ENCODE assay signal across 26 cellular contexts in the genomic region with DNA sequence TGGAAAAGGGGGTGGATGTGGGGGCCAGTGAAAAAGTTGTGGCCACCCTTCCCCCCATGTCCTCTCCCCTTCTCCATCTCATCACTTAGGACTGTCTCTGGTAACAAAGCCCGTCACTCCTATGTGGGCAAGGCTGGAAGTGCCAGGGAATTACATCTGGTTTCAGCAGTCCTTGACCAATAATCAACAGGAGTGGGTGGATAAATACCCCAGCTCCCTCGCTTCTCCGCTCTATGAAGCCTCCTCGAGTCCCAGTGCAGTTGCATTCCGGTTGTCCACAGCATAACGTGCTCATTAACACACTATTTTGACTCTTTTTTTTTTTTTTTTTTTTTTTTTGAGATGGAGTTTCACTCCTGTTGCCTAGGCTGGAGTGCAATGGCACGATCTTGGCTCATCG. TPM values are rescaled to one million over a fixed set of nuclear protein-coding genes. Genes with fewer than 3 reads are reported as not detected.
"Had no signal": no experiment of that assay in that cellular context is flagged by ENCODE, and none has a peak within 500 bp of the region (broad histone marks: within the 10 kb centered on the region; RNA-seq: fewer than 3 reads in every experiment).

No MANE protein-coding gene starts in this region.

- H3K9me3 Mint-ChIP-seq: immature natural killer cell; naive thymus-derived CD8-positive, alpha-beta T cell; stimulated activated naive B cell treated with anti-CD40 and anti-IgM and Interleukin-4, amounts not matched to agents 10 μg/mL and 1 μg/mL and 100 μg/mL, for 72 hours had no signal

- H3K4me3 Mint-ChIP-seq: immature natural killer cell; naive thymus-derived CD8-positive, alpha-beta T cell; stimulated activated naive B cell treated with anti-CD40 and anti-IgM and Interleukin-4, amounts not matched to agents 10 μg/mL and 1 μg/mL and 100 μg/mL, for 72 hours had no signal

- H3K4me3 ChIP-seq: left lung, lower lobe of right lung, psoas muscle, right lobe of liver, smooth muscle cell, stomach, testis, thyroid gland, transverse colon, upper lobe of left lung, vagina had no signal

- DNase-seq: hypothalamus; immature natural killer cell; kidney; left colon; left lung; lower lobe of right lung; mammary epithelial cell; mesenchymal stem cell; naive thymus-derived CD8-positive, alpha-beta T cell; nucleus accumbens; psoas muscle; right lobe of liver; stimulated activated CD4-positive, alpha-beta T cell treated with anti-CD3 and anti-CD28 coated beads, Interleukin-1b, Interleukin-23, amount 100 ng/mL, for 48 hours; stimulated activated CD4-positive, alpha-beta T cell treated with anti-CD3 and anti-CD28 coated beads, Interleukin-2, amount 100 ng/mL, for 48 hours; stimulated activated CD4-positive, alpha-beta T cell treated with anti-CD3 and anti-CD28 coated beads, Interleukin-4, amount 100 ng/mL, for 4 hours; stimulated activated CD8-positive, alpha-beta memory T cell treated with anti-CD3 and anti-CD28 coated beads, Interleukin-4, amount 100 ng/mL, for 48 hours; stimulated activated naive B cell treated with anti-CD40 and anti-IgM and Interleukin-4, amounts not matched to agents 10 μg/mL and 1 μg/mL and 100 μg/mL, for 72 hours; stimulated activated naive CD8-positive, alpha-beta T cell treated with anti-CD3 and anti-CD28 coated beads, Interleukin-15, Interleukin-2, amounts not matched to agents 100 U/mL and 50 U/mL, for 24 hours; stomach; testis; thyroid gland; transverse colon; upper lobe of left lung had no signal

- H3K9me3 ChIP-seq: left lung, lower lobe of right lung, psoas muscle, right lobe of liver, stomach, testis, thyroid gland, transverse colon, upper lobe of left lung, vagina had no signal

- ATAC-seq: left colon; left lung; lower lobe of right lung; naive thymus-derived CD8-positive, alpha-beta T cell; psoas muscle; right lobe of liver; stimulated activated naive B cell treated with anti-CD40 and anti-IgM and Interleukin-4, amounts not matched to agents 10 μg/mL and 1 μg/mL and 100 μg/mL, for 72 hours; stimulated activated naive CD8-positive, alpha-beta T cell treated with anti-CD3 and anti-CD28 coated beads, Interleukin-15, Interleukin-2, amounts not matched to agents 100 U/mL and 50 U/mL, for 24 hours had no signal

- H3K27ac Mint-ChIP-seq: stimulated activated naive B cell treated with anti-CD40 and anti-IgM and Interleukin-4, amounts not matched to agents 10 μg/mL and 1 μg/mL and 100 μg/mL, for 72 hours had no signal

- H3K27me3 Mint-ChIP-seq: naive thymus-derived CD8-positive, alpha-beta T cell; stimulated activated naive B cell treated with anti-CD40 and anti-IgM and Interleukin-4, amounts not matched to agents 10 μg/mL and 1 μg/mL and 100 μg/mL, for 72 hours had no signal

- H3K27me3 ChIP-seq: left lung, right lobe of liver, stomach, testis, thyroid gland, transverse colon, upper lobe of left lung, vagina had no signal

- H3K36me3 ChIP-seq: thyroid gland, transverse colon, vagina had no signal

- H3K27ac ChIP-seq: left lung, lower lobe of right lung, parathyroid adenoma, psoas muscle, right lobe of liver, stomach, testis, thyroid gland, transverse colon, upper lobe of left lung, vagina had no signal

- H3K4me1 ChIP-seq: lower lobe of right lung, parathyroid adenoma, psoas muscle, right lobe of liver, stomach, testis, thyroid gland, transverse colon, vagina had no signal

RNA-seq across cellular contexts. Expression of a gene that starts 31.5 kb away (rescaled TPM):
- total RNA-seq: smooth muscle cell had no signal

RNA-seq across cellular contexts. Expression of a gene that starts 43.3 kb away (rescaled TPM):
- total RNA-seq: mammary epithelial cell, smooth muscle cell had no signal
